2 cellular contexts compared by ENCODE assay signal in the genomic region with DNA sequence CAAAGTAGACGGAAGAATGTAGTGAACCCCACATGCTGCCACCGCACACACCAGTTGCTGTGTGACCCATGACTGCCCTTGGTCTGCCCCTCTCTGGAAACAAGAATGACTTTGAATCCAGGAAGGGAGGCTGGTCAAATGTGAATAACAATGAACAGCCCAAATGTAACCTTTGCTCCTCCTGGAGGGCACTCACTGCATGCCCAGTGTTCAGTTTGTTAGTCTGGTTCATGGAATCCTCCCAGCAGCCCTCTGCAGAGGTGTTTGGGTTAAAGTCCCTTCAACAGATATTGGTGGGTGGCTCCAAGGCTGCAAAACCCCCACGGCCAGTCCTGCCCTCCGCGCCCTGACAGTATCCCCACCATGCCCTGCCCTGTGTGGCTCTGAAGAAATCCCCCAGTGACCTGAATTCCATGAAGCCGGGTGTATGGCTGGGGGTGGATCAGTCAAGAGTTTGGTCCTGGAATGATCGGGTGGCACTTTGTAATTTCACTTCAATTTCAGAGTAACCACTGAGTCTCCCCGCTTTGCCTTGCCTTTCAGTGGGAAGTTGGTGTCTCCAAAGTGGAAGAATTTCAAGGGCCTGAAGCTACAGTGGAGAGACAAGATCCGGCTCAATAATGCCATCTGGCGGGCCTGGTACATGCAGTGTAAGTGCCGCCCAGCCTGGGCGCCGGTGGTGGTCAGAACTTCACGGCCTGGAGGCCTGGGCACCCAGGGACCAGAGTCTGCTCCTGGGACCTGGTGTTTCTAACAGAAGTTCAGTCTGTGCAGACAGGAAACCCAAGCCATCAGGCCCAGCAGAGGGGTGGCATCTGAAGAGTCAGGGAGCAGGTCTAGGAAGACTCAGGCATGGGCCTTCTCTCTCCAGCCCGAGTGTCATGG.
TF ChIP-seq lines count a peak whose summit lies in the region.

No MANE protein-coding gene starts in this region.

TF ChIP-seq in GM23338, 12 proteins besides CTCF, POLR2A, EP300 and RAD21:
- TF ChIP-seq, protein P1, sequence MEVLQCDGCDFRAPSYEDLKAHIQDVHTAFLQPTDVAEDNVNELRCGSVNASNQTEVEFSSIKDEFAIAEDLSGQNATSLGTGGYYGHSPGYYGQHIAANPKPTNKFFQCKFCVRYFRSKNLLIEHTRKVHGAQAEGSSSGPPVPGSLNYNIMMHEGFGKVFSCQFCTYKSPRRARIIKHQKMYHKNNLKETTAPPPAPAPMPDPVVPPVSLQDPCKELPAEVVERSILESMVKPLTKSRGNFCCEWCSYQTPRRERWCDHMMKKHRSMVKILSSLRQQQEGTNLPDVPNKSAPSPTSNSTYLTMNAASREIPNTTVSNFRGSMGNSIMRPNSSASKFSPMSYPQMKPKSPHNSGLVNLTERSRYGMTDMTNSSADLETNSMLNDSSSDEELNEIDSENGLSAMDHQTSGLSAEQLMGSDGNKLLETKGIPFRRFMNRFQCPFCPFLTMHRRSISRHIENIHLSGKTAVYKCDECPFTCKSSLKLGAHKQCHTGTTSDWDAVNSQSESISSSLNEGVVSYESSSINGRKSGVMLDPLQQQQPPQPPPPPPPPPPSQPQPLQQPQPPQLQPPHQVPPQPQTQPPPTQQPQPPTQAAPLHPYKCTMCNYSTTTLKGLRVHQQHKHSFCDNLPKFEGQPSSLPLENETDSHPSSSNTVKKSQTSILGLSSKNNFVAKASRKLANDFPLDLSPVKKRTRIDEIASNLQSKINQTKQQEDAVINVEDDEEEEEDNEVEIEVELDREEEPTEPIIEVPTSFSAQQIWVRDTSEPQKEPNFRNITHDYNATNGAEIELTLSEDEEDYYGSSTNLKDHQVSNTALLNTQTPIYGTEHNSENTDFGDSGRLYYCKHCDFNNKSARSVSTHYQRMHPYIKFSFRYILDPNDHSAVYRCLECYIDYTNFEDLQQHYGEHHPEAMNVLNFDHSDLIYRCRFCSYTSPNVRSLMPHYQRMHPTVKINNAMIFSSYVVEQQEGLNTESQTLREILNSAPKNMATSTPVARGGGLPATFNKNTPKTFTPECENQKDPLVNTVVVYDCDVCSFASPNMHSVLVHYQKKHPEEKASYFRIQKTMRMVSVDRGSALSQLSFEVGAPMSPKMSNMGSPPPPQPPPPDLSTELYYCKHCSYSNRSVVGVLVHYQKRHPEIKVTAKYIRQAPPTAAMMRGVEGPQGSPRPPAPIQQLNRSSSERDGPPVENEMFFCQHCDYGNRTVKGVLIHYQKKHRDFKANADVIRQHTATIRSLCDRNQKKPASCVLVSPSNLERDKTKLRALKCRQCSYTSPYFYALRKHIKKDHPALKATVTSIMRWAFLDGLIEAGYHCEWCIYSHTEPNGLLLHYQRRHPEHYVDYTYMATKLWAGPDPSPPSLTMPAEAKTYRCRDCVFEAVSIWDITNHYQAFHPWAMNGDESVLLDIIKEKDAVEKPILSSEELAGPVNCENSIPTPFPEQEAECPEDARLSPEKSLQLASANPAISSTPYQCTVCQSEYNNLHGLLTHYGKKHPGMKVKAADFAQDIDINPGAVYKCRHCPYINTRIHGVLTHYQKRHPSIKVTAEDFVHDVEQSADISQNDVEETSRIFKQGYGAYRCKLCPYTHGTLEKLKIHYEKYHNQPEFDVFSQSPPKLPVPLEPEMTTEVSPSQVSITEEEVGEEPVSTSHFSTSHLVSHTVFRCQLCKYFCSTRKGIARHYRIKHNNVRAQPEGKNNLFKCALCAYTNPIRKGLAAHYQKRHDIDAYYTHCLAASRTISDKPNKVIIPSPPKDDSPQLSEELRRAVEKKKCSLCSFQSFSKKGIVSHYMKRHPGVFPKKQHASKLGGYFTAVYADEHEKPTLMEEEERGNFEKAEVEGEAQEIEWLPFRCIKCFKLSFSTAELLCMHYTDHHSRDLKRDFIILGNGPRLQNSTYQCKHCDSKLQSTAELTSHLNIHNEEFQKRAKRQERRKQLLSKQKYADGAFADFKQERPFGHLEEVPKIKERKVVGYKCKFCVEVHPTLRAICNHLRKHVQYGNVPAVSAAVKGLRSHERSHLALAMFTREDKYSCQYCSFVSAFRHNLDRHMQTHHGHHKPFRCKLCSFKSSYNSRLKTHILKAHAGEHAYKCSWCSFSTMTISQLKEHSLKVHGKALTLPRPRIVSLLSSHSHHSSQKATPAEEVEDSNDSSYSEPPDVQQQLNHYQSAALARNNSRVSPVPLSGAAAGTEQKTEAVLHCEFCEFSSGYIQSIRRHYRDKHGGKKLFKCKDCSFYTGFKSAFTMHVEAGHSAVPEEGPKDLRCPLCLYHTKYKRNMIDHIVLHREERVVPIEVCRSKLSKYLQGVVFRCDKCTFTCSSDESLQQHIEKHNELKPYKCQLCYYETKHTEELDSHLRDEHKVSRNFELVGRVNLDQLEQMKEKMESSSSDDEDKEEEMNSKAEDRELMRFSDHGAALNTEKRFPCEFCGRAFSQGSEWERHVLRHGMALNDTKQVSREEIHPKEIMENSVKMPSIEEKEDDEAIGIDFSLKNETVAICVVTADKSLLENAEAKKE (CRISPR knock-in tag; IDR thresholded peaks at IDR 0.05) = no peak
- TF ChIP-seq, protein P2, sequence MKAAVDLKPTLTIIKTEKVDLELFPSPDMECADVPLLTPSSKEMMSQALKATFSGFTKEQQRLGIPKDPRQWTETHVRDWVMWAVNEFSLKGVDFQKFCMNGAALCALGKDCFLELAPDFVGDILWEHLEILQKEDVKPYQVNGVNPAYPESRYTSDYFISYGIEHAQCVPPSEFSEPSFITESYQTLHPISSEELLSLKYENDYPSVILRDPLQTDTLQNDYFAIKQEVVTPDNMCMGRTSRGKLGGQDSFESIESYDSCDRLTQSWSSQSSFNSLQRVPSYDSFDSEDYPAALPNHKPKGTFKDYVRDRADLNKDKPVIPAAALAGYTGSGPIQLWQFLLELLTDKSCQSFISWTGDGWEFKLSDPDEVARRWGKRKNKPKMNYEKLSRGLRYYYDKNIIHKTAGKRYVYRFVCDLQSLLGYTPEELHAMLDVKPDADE (IDR thresholded peaks at IDR 0.05) = no peak
- TF ChIP-seq POLR2AphosphoS5 (IDR thresholded peaks at IDR 0.05; ENCODE audit: low read depth) = no peak
- no peak for TF ChIP-seq EZH2 (IDR thresholded peaks at IDR 0.05; ENCODE audit: low read depth, unreplicated experiment)
- no peak for TF ChIP-seq EZH2phosphoT487 (IDR thresholded peaks at IDR 0.05; ENCODE audit: unreplicated experiment)
- TF ChIP-seq ZNF331 (CRISPR knock-in tag; IDR thresholded peaks at IDR 0.05; ENCODE audit: low read depth) = no peak
- TF ChIP-seq STAT1 (IDR thresholded peaks at IDR 0.05; ENCODE audit: unreplicated experiment) = no peak
- TF ChIP-seq ZNF114 (CRISPR knock-in tag; IDR thresholded peaks at IDR 0.05) = no peak
- TF ChIP-seq CREB1 (CRISPR knock-in tag; IDR thresholded peaks at IDR 0.05; ENCODE audit: low read depth) = no peak

TF ChIP-seq in SK-N-SH treated with all-trans-retinoic acid at 6 μM for 48 hours, 23 proteins besides CTCF, POLR2A, EP300 and RAD21 (continued from another document):
- TF ChIP-seq, protein P3, sequence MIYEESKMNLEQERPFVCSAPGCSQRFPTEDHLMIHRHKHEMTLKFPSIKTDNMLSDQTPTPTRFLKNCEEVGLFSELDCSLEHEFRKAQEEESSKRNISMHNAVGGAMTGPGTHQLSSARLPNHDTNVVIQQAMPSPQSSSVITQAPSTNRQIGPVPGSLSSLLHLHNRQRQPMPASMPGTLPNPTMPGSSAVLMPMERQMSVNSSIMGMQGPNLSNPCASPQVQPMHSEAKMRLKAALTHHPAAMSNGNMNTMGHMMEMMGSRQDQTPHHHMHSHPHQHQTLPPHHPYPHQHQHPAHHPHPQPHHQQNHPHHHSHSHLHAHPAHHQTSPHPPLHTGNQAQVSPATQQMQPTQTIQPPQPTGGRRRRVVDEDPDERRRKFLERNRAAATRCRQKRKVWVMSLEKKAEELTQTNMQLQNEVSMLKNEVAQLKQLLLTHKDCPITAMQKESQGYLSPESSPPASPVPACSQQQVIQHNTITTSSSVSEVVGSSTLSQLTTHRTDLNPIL (CRISPR knock-in tag; IDR thresholded peaks at IDR 0.05; ENCODE audit: low read depth) = no peak
- TF ChIP-seq ZNF70 (CRISPR knock-in tag; IDR thresholded peaks at IDR 0.05) (no peak), ZNF565 (CRISPR knock-in tag; conservative IDR thresholded peaks at IDR 0.05; ENCODE audit: low read depth) (no peak), SNAI2 (CRISPR knock-in tag; IDR thresholded peaks at IDR 0.05) (no peak), ZFP30 (CRISPR knock-in tag; IDR thresholded peaks at IDR 0.05) (no peak), ARNTL (CRISPR knock-in tag; IDR thresholded peaks at IDR 0.05; ENCODE audit: borderline replicate concordance, low read depth) (no peak)
- TF ChIP-seq, protein P4, sequence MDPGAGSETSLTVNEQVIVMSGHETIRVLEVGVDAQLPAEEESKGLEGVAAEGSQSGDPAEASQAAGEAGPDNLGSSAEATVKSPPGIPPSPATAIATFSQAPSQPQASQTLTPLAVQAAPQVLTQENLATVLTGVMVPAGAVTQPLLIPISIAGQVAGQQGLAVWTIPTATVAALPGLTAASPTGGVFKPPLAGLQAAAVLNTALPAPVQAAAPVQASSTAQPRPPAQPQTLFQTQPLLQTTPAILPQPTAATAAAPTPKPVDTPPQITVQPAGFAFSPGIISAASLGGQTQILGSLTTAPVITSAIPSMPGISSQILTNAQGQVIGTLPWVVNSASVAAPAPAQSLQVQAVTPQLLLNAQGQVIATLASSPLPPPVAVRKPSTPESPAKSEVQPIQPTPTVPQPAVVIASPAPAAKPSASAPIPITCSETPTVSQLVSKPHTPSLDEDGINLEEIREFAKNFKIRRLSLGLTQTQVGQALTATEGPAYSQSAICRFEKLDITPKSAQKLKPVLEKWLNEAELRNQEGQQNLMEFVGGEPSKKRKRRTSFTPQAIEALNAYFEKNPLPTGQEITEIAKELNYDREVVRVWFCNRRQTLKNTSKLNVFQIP (CRISPR knock-in tag; IDR thresholded peaks at IDR 0.05; ENCODE audit: borderline replicate concordance, low read depth) = no peak
- TF ChIP-seq, protein P5, sequence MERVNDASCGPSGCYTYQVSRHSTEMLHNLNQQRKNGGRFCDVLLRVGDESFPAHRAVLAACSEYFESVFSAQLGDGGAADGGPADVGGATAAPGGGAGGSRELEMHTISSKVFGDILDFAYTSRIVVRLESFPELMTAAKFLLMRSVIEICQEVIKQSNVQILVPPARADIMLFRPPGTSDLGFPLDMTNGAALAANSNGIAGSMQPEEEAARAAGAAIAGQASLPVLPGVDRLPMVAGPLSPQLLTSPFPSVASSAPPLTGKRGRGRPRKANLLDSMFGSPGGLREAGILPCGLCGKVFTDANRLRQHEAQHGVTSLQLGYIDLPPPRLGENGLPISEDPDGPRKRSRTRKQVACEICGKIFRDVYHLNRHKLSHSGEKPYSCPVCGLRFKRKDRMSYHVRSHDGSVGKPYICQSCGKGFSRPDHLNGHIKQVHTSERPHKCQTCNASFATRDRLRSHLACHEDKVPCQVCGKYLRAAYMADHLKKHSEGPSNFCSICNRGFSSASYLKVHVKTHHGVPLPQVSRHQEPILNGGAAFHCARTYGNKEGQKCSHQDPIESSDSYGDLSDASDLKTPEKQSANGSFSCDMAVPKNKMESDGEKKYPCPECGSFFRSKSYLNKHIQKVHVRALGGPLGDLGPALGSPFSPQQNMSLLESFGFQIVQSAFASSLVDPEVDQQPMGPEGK (CRISPR knock-in tag; IDR thresholded peaks at IDR 0.05; ENCODE audit: borderline replicate concordance) = no peak
TF ChIP-seq in SK-N-SH treated with all-trans-retinoic acid at 6 μM for 48 hours: peak in this region for 0.
